25 cellular contexts compared by ENCODE assay signal in the genomic region with DNA sequence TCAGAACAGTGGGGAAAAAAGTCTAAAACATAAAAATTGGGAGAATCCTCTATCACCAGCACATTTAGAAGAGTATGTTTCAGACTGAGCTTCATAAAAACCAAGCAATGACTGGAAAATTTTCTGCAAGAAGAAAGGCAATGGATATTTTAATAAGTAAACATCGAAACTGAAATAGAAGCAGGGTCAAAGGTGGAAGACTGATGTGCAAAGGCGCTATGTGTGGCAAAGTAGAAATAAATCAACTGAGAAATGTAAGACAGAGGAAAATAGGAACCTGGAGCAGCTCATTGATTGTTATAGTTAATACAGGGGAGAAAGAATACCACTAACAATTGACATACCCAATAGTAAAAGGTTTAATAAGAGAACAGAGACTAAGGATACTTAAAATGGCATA.
"Had no signal": no experiment of that assay in that cellular context is flagged by ENCODE, and none has a peak within 500 bp of the region (broad histone marks: within the 10 kb centered on the region; RNA-seq: fewer than 3 reads in every experiment).

No MANE protein-coding gene starts in this region.

- H3K4me1 ChIP-seq: lower lobe of right lung, sigmoid colon, stomach, upper lobe of left lung had no signal

- H3K4me3 ChIP-seq: esophagus muscularis mucosa, lower lobe of right lung, sigmoid colon, smooth muscle cell, stomach, upper lobe of left lung had no signal

- H3K27ac ChIP-seq: brain microvascular endothelial cell, lower lobe of right lung, sigmoid colon, stomach had no signal

- H3K4me2 ChIP-seq: smooth muscle cell had no signal

- ATAC-seq: activated CD4-positive, alpha-beta T cell treated with anti-CD3 and anti-CD28 coated beads for 36 hours; activated naive CD4-positive, alpha-beta T cell treated with anti-CD3 and anti-CD28 coated beads, Interleukin-2, amount 50 U/mL, for 72 hours; activated T-helper 17 cell treated with anti-CD3 and anti-CD28 coated beads, Interleukin-2, amount 50 U/mL, for 72 hours; effector memory CD8-positive, alpha-beta T cell; left colon; lower lobe of right lung; naive thymus-derived CD4-positive, alpha-beta T cell; stimulated activated memory B cell treated with anti-CD40 and anti-IgM and Interleukin-4, amounts not matched to agents 10 μg/mL and 1 μg/mL and 100 μg/mL, for 72 hours had no signal

- H3K27me3 ChIP-seq: brain microvascular endothelial cell, esophagus muscularis mucosa, sigmoid colon, stomach, upper lobe of left lung had no signal

- H3K9me3 ChIP-seq: esophagus muscularis mucosa, lower lobe of right lung, sigmoid colon, stomach, upper lobe of left lung had no signal

- H3K36me3 ChIP-seq: brain microvascular endothelial cell, esophagus muscularis mucosa, lower lobe of right lung, sigmoid colon, stomach, upper lobe of left lung had no signal

- DNase-seq: activated B cell treated with CpG ODN at 0.5 μM for 24 hours; activated CD4-positive, alpha-beta T cell treated with anti-CD3 and anti-CD28 coated beads for 36 hours; activated CD4-positive, alpha-beta T cell treated with anti-CD3 and anti-CD28 coated beads, Interleukin-2, amount 50 U/mL, for 4 hours; activated CD8-positive, alpha-beta memory T cell treated with anti-CD3 and anti-CD28 coated beads for 24 hours; activated CD8-positive, alpha-beta memory T cell treated with anti-CD3 and anti-CD28 coated beads, Interleukin-2, amount 50 U/mL, for 4 hours; activated T-cell treated with anti-CD3 and anti-CD28 coated beads, Interleukin-2, amount 50 U/mL, for 24 hours; aorta; brain microvascular endothelial cell; central memory CD4-positive, alpha-beta T cell; effector memory CD8-positive, alpha-beta T cell; hypothalamus; left colon; lower lobe of right lung; naive thymus-derived CD4-positive, alpha-beta T cell; retina; sigmoid colon; stimulated activated CD4-positive, alpha-beta T cell treated with anti-CD3 and anti-CD28 coated beads, Interleukin-15, amount 100 ng/mL, for 24 hours; stomach; T1000; upper lobe of left lung had no signal
